8 cellular contexts compared by ENCODE assay signal in genomic region chr19:10602330-10603083, GRCh38. TPM values are rescaled to one million over a fixed set of nuclear protein-coding genes. Genes with fewer than 3 reads are reported as not detected.
A peak's percentile ranks its signal among the peaks of the same experiment; 100 is the strongest.
DNase-seq lines count a peak whose midpoint lies in the region; ATAC-seq, FAIRE-seq and TF ChIP-seq lines count a peak whose summit lies in the region.

No MANE protein-coding gene starts in this region.

- no peaks in the 10 kb centered on the region for H3K36me3 Mint-ChIP-seq in Calu3 (ENCODE audit: insufficient read depth, unreplicated experiment)
- peaks cover 9% of the 10 kb centered on the region for H3K36me3 Mint-ChIP-seq in activated naive CD8-positive, alpha-beta T cell treated with anti-CD3 and anti-CD28 coated beads for 36 hours

- 1% methylated on average over 24 to 76 of the region's 76 CpGs for WGBS in pancreas, 2 donors
- WGBS in thyroid gland, 2 donors = 1 to 3% methylated on average over 12 to 18 of the region's 76 CpGs

- no peaks in the 10 kb centered on the region for H3K9me3 ChIP-seq in cardiac muscle cell (ENCODE audit: low read depth)
- no peaks in the 10 kb centered on the region for H3K9me3 ChIP-seq in pancreas
- no peaks in the 10 kb centered on the region for H3K9me3 ChIP-seq in thyroid gland

- H3K27ac Mint-ChIP-seq in Calu3 (ENCODE audit: unreplicated experiment) = no peak overlapping the region
- H3K27ac Mint-ChIP-seq in activated naive CD8-positive, alpha-beta T cell treated with anti-CD3 and anti-CD28 coated beads for 36 hours = peak overlapping the region; percentile 98

- peaks cover 11% of the 10 kb centered on the region for H3K4me1 ChIP-seq in cardiac muscle cell (ENCODE audit: low read depth)
- peaks cover 0 to 24% (median 10%) of the 10 kb centered on the region in 3 donors for H3K4me1 ChIP-seq in pancreas
- peaks cover 8 to 16% of the 10 kb centered on the region in 2 donors for H3K4me1 ChIP-seq in thyroid gland

- H3K27ac ChIP-seq in cardiac muscle cell (peak overlapping the region; percentile 92), pancreas (peak overlapping the region in 3 of 4 donors; percentile 68 to 70 (median 70)), thyroid gland (peak overlapping the region; percentile 77 to 83 (median 77))

- TF ChIP-seq CTCF in Calu3 (IDR thresholded peaks at IDR 0.05; ENCODE audit: unreplicated experiment) = no peak
- TF ChIP-seq CTCF in cardiac muscle cell (IDR thresholded peaks at IDR 0.05; ENCODE audit: low read depth, low read length) = no peak
- TF ChIP-seq CTCF in pancreas (IDR thresholded peaks at IDR 0.05) = no peak
- TF ChIP-seq CTCF in thyroid gland (IDR thresholded peaks at IDR 0.05) = no peak

- ATAC-seq in GM21390 (IDR thresholded peaks at IDR 0.05; ENCODE audit: unreplicated experiment) = peak; percentile 54
- ATAC-seq in pancreas = peak; percentile 95 to 99 (median 98)

- H3K36me3 ChIP-seq in cardiac muscle cell = no peaks in the 10 kb centered on the region
- no peaks in the 10 kb centered on the region for H3K36me3 ChIP-seq in pancreas
- H3K36me3 ChIP-seq in thyroid gland = no peaks in the 10 kb centered on the region

- BruUV-seq in Calu3 (replicated peaks; lab: Mats Ljungman, UMichigan) = no TSS peak

- peaks cover 16% of the 10 kb centered on the region for H3K4me1 Mint-ChIP-seq in Calu3 (ENCODE audit: low read depth, unreplicated experiment)
- H3K4me1 Mint-ChIP-seq in activated naive CD8-positive, alpha-beta T cell treated with anti-CD3 and anti-CD28 coated beads for 36 hours = peaks cover 21% of the 10 kb centered on the region

- H3K27me3 ChIP-seq in cardiac muscle cell (no peaks in the 10 kb centered on the region), pancreas (no peaks in the 10 kb centered on the region), thyroid gland (no peaks in the 10 kb centered on the region)

- DNase-seq in Calu3 (peak; percentile 76), LHCN-M2 (ENCODE audit: low read depth) (peak; percentile 64), SKM-1 treated with dmso at 0.1 percent for 144 hours (lab: John Stamatoyannopoulos, UW; ENCODE audit: unreplicated experiment) (peak; percentile 53), cardiac muscle cell (ENCODE audit: low read depth in 1 of 2, low spot score in 1 of 2) (peak; percentile 83 to 91), pancreas (peak; percentile 74 to 94 (median 84)), thyroid gland (peak; percentile 73)
- peak; percentile 89 for DNase-seq in activated naive CD8-positive, alpha-beta T cell treated with anti-CD3 and anti-CD28 coated beads for 36 hours

- H3K4me3 ChIP-seq in cardiac muscle cell (peak overlapping the region; percentile 96), pancreas (peak overlapping the region; percentile 74 to 93 (median 84)), thyroid gland (replicated peaks in 1 of 3) (peak overlapping the region; percentile 19 to 86 (median 73))

- intact Hi-C loops in Calu3 (cut with micrococcal nuclease; ENCODE audit: unreplicated experiment) = no loop called here
- intact Hi-C loops in pancreas (cut with DNase I) = no loop called here
- intact Hi-C loops in thyroid gland (cut with DNase I) = no loop called here

- no peak for FAIRE-seq in pancreas (lab: Jason Lieb, UNC)

- TF ChIP-seq POLR2A in thyroid gland (IDR thresholded peaks at IDR 0.05) = peak in 1 of 2 donors; percentile 27

- H3K27me3 Mint-ChIP-seq in Calu3 (ENCODE audit: unreplicated experiment) = no peaks in the 10 kb centered on the region
- H3K27me3 Mint-ChIP-seq in activated naive CD8-positive, alpha-beta T cell treated with anti-CD3 and anti-CD28 coated beads for 36 hours = no peaks in the 10 kb centered on the region

- CTCF ChIA-PET in Calu3 (lab: Charles Lee) = interaction anchor here (0.6 to 0.7 kb wide), 2 partner anchors 20 to 928 kb away, joined by 4 read pairs; partner anchors contain the start of gene ZNF562

- H3K4me3 Mint-ChIP-seq in Calu3 (ENCODE audit: low read depth, unreplicated experiment) = peak overlapping the region; percentile 57
- peak overlapping the region; percentile 96 for H3K4me3 Mint-ChIP-seq in activated naive CD8-positive, alpha-beta T cell treated with anti-CD3 and anti-CD28 coated beads for 36 hours

- no peaks in the 10 kb centered on the region for H3K9me3 Mint-ChIP-seq in Calu3 (ENCODE audit: low read depth, unreplicated experiment)
- no peaks in the 10 kb centered on the region for H3K9me3 Mint-ChIP-seq in activated naive CD8-positive, alpha-beta T cell treated with anti-CD3 and anti-CD28 coated beads for 36 hours

RNA-seq across cellular contexts. Expression of gene AP1M2, which starts 15.4 kb away (rescaled TPM):
- 73.7 and 77.9 TPM in 2 replicates for total RNA-seq in Calu3 (2022)
- not detected in 2 replicates for total RNA-seq in LHCN-M2 (2014; rRNA removed)
- 7.3 TPM for polyA plus RNA-seq in LHCN-M2 (2012)
- total RNA-seq in activated naive CD8-positive, alpha-beta T cell treated with anti-CD3 and anti-CD28 coated beads for 36 hours = not detected
- total RNA-seq in cardiac muscle cell = 0.12 TPM in 1 of 2 replicates, not detected in the other
- 0.28 TPM in 1 of 2 replicates, not detected in the other for polyA plus RNA-seq in cardiac muscle cell
- 10 to 100 TPM; 32.2 to 48.6 (median 39.7) TPM for total RNA-seq in pancreas
- 10 to 100 TPM; 55.3 to 57.6 TPM for polyA plus RNA-seq in pancreas
- 100 to 1,000 TPM in 2 of 4 donors, 10 to 100 TPM in 2; 69.7 to 129 (median 102) TPM for total RNA-seq in thyroid gland

RNA-seq across cellular contexts. Expression of gene SLC44A2, which starts 22.8 kb away (rescaled TPM):
- total RNA-seq in Calu3 (2022) (130 and 151 TPM in 2 replicates), LHCN-M2 (2014; rRNA removed) (104 and 112 TPM in 2 replicates), cardiac muscle cell (78.8 and 109 TPM in 2 replicates), pancreas (10 to 100 TPM; 32.7 to 69.0 (median 48.4) TPM), thyroid gland (100 to 1,000 TPM in 2 of 4 donors, 10 to 100 TPM in 2; 86.0 to 141 (median 113) TPM)
- polyA plus RNA-seq in LHCN-M2 (2012) = 320 TPM
- total RNA-seq in activated naive CD8-positive, alpha-beta T cell treated with anti-CD3 and anti-CD28 coated beads for 36 hours = 10 to 100 TPM; 70.6 to 71.6 TPM
- polyA plus RNA-seq in cardiac muscle cell (108 and 162 TPM in 2 replicates), pancreas (10 to 100 TPM; 42.8 to 61.5 TPM)

RNA-seq across cellular contexts. Expression of gene CDKN2D, which starts 33.7 kb away (rescaled TPM):
- total RNA-seq in Calu3 (2022) (4.2 and 4.4 TPM in 2 replicates), LHCN-M2 (2014; rRNA removed) (19.1 and 19.4 TPM in 2 replicates), cardiac muscle cell (11.1 and 15.3 TPM in 2 replicates), pancreas (1 to 10 TPM; 1.4 to 3.3 (median 2.1) TPM), thyroid gland (1 to 10 TPM; 2.0 to 8.2 (median 3.7) TPM)
- 14.8 TPM for polyA plus RNA-seq in LHCN-M2 (2012)
- 10 to 100 TPM; 55.8 to 62.3 TPM for total RNA-seq in activated naive CD8-positive, alpha-beta T cell treated with anti-CD3 and anti-CD28 coated beads for 36 hours
- polyA plus RNA-seq in cardiac muscle cell (17.6 and 33.4 TPM in 2 replicates), pancreas (1 to 10 TPM; 3.8 to 9.1 TPM)

RNA-seq across cellular contexts. Expression of gene KRI1, which starts 36.7 kb away (rescaled TPM):
- total RNA-seq in Calu3 (2022) (29.6 and 30.8 TPM in 2 replicates), LHCN-M2 (2014; rRNA removed) (21.7 and 22.0 TPM in 2 replicates), cardiac muscle cell (15.3 and 28.3 TPM in 2 replicates), pancreas (10 to 100 TPM in 4 of 6 donors, 1 to 10 TPM in 2; 8.0 to 15.8 (median 13.5) TPM), thyroid gland (10 to 100 TPM; 17.3 to 49.7 (median 28.2) TPM)
- 13.5 TPM for polyA plus RNA-seq in LHCN-M2 (2012)
- 10 to 100 TPM; 66.3 to 69.2 TPM for total RNA-seq in activated naive CD8-positive, alpha-beta T cell treated with anti-CD3 and anti-CD28 coated beads for 36 hours
- polyA plus RNA-seq in cardiac muscle cell (26.1 and 34.9 TPM in 2 replicates), pancreas (10 to 100 TPM; 34.7 to 41.8 TPM)

RNA-seq across cellular contexts. Expression of gene ILF3, which starts 51.6 kb away (rescaled TPM):
- total RNA-seq in Calu3 (2022) (262 and 267 TPM in 2 replicates), LHCN-M2 (2014; rRNA removed) (143 and 172 TPM in 2 replicates), cardiac muscle cell (180 and 224 TPM in 2 replicates), pancreas (100 to 1,000 TPM in 4 of 6 donors, 10 to 100 TPM in 2; 70.5 to 126 (median 109) TPM), thyroid gland (100 to 1,000 TPM; 122 to 232 (median 159) TPM)
- 140 TPM for polyA plus RNA-seq in LHCN-M2 (2012)
- total RNA-seq in activated naive CD8-positive, alpha-beta T cell treated with anti-CD3 and anti-CD28 coated beads for 36 hours = 100 to 1,000 TPM; 500 to 527 TPM
- polyA plus RNA-seq in cardiac muscle cell (181 and 191 TPM in 2 replicates), pancreas (100 to 1,000 TPM; 109 to 129 TPM)

Comparison
In these comparisons a context has a peak if more than half of its experiments do, and no peak if none do; other contexts are left out.
1. Peak in every context shown above with its lines: DNase-seq, ATAC-seq, H3K4me3 ChIP-seq and H3K27ac ChIP-seq.
2. RNA of gene AP1M2, which starts 15.4 kb away (total RNA-seq): 69.7 to 129 TPM in thyroid gland, 73.7 to 77.9 TPM in Calu3 and 32.2 to 48.6 TPM in pancreas; not detected in activated naive CD8-positive, alpha-beta T cell treated with anti-CD3 and anti-CD28 coated beads for 36 hours, 0.12 TPM in cardiac muscle cell and not detected in LHCN-M2; every median in the first group is over 10 times any median in the second.